7 cellular contexts compared by ENCODE assay signal in genomic region chr18:56052202-56052601, GRCh38.
"Had no signal": no experiment of that assay in that cellular context is flagged by ENCODE, and none has a peak within 500 bp of the region (broad histone marks: within the 10 kb centered on the region; RNA-seq: fewer than 3 reads in every experiment).

No MANE protein-coding gene starts in this region.

- FAIRE-seq: HTR-8/SVneo, K562 had no signal

- ATAC-seq: K562 had no signal

- H3K9ac ChIP-seq: KMS-11 had no signal

- H3K4me2 ChIP-seq: KMS-11 had no signal

- DNase-seq: IMR-90, KBM-7, KG1 had no signal

- H3K4me3 ChIP-seq: K562 had no signal

- H3K27ac ChIP-seq: HL-60, KMS-11 had no signal
